In the genomic region with DNA sequence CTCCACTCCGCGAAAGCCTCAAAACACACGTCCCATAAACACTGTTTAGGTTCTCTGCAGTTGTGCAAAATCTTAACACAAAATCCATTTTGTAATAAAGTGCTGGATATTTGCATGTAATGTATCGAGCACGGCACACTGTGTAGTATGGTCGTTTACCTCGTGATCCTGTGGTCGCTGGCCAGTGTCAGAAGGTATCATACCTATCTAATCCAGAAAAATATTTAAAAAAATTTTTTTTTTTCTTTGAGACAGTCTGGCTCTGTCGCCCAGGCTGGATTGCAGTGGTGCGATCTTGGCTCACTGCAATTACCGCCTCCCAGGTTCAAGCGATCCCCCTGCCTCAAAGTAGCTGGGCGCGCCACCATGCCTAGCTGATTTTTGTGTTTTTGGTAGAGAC, we compare ENCODE assay signal across 9 cellular contexts. TPM values are rescaled to one million over a fixed set of nuclear protein-coding genes. Genes with fewer than 3 reads are reported as not detected.
DNase-seq lines count a peak whose midpoint lies in the region; ATAC-seq and TF ChIP-seq lines count a peak whose summit lies in the region.
"Had no signal": no experiment of that assay in that cellular context is flagged by ENCODE, and none has a peak within 500 bp of the region (broad histone marks: within the 10 kb centered on the region; RNA-seq: fewer than 3 reads in every experiment).

No MANE protein-coding gene starts in this region.

- H3K9me3 ChIP-seq in AG04450 (ENCODE audit: control insufficient read depth, insufficient read depth, low read length) = peaks cover 4% of the 10 kb centered on the region; the same call in 1 of the 2 replicates
- no peaks in the 10 kb centered on the region for H3K9me3 ChIP-seq in KOPT-K1 (ENCODE audit: insufficient read depth, low read length, poor library complexity, severe bottlenecking)
- no peaks in the 10 kb centered on the region for H3K9me3 ChIP-seq in naive thymus-derived CD4-positive, alpha-beta T cell (ENCODE audit: control insufficient read depth in 2 of 3, low read length in 3 of 3)

- H3K9me3 Mint-ChIP-seq in naive thymus-derived CD4-positive, alpha-beta T cell = peaks cover 0 to 3% (median 0%) of the 10 kb centered on the region in 11 donors

- H3K4me1 ChIP-seq in naive thymus-derived CD4-positive, alpha-beta T cell (ENCODE audit: control insufficient read depth in 2 of 2, insufficient read depth in 2 of 2, low read length in 2 of 2) = peaks cover 16 to 20% of the 10 kb centered on the region in 2 donors

- peaks cover 59% of the 10 kb centered on the region for H3K36me3 ChIP-seq in KOPT-K1 (ENCODE audit: insufficient read depth, low read length)
- H3K36me3 ChIP-seq in naive thymus-derived CD4-positive, alpha-beta T cell (ENCODE audit: control insufficient read depth in 2 of 3, insufficient read depth in 3 of 3, low read length in 3 of 3) = peaks cover 8 to 52% (median 11%) of the 10 kb centered on the region in 3 experiments

- peaks cover 8 to 16% (median 10%) of the 10 kb centered on the region in 5 donors for H3K27me3 Mint-ChIP-seq in naive thymus-derived CD4-positive, alpha-beta T cell

- DNase-seq in AG04450 (ENCODE audit: low read depth, low spot score) = no peak
- DNase-seq in coronary artery (ENCODE audit: low spot score) = no peak
- no peak for DNase-seq in naive thymus-derived CD4-positive, alpha-beta T cell
- no peak for DNase-seq in ACHN
- no peak for DNase-seq in activated gamma-delta T cell treated with Interleukin-2 at 50 U/mL for 16 hours
- DNase-seq in ureter (ENCODE audit: low spot score) = no peak
- DNase-seq in GM10266 (ENCODE audit: extremely low spot score) = no peak
- DNase-seq: NCI-H446 treated with DMSO at 0.1 percent for 48 hours had no signal

- H3K4me3 ChIP-seq in AG04450 (ENCODE audit: low read depth, low read length) (peak overlapping the region; percentile 96), coronary artery (peak overlapping the region; percentile 74)
- H3K4me3 ChIP-seq in naive thymus-derived CD4-positive, alpha-beta T cell (ENCODE audit: low read length) = peak overlapping the region; percentile 89

- peaks cover 26 to 49% (median 40%) of the 10 kb centered on the region in 7 donors for H3K4me1 Mint-ChIP-seq in naive thymus-derived CD4-positive, alpha-beta T cell

- peak overlapping the region; percentile 81 to 98 (median 96) for H3K27ac Mint-ChIP-seq in naive thymus-derived CD4-positive, alpha-beta T cell

- peaks cover 9% of the 10 kb centered on the region for H3K27me3 ChIP-seq in AG04450 (ENCODE audit: control insufficient read depth, insufficient read depth, low read length)
- peaks cover 0 to 5% of the 10 kb centered on the region in 2 donors for H3K27me3 ChIP-seq in naive thymus-derived CD4-positive, alpha-beta T cell (ENCODE audit: control insufficient read depth in 2 of 2, insufficient read depth in 2 of 2, low read length in 2 of 2)

- ATAC-seq in naive thymus-derived CD4-positive, alpha-beta T cell = no peak

- H3K36me3 Mint-ChIP-seq in naive thymus-derived CD4-positive, alpha-beta T cell = peaks cover 5 to 17% (median 11%) of the 10 kb centered on the region in 5 donors

- in situ Hi-C loops in ACHN (cut with HindIII; ENCODE audit: low pct_ligation_motif_present, low pct_unique_long_range_greater_than_20kb, low sequenced_read_pairs) = no loop called here

- intact Hi-C loops in naive thymus-derived CD4-positive, alpha-beta T cell (cut with micrococcal nuclease) = loop anchor here (5.0 to 10.0 kb wide), 5 partner anchors 550 to 1477 kb away; a partner anchor contains a TSS

- TF ChIP-seq CTCF in AG04450 (IDR thresholded peaks at IDR 0.05; ENCODE audit: low read depth, low read length) (no peak), coronary artery (IDR thresholded peaks at IDR 0.05) (no peak), GM10266 (IDR thresholded peaks at IDR 0.05; ENCODE audit: control insufficient read depth, insufficient read depth, low read depth, missing control alignments) (no peak)

- peak overlapping the region; percentile 85 to 100 (median 98) for H3K4me3 Mint-ChIP-seq in naive thymus-derived CD4-positive, alpha-beta T cell

- no peak overlapping the region for H3K27ac ChIP-seq in AG04450 (ENCODE audit: low read depth, low read length)
- H3K27ac ChIP-seq in KOPT-K1 (ENCODE audit: low read depth, low read length, poor library complexity, severe bottlenecking) = peak overlapping the region; percentile 77
- peak overlapping the region; percentile 67 to 75 for H3K27ac ChIP-seq in coronary artery
- H3K27ac ChIP-seq in naive thymus-derived CD4-positive, alpha-beta T cell (ENCODE audit: low read depth, low read length) = peak overlapping the region; percentile 86

- CTCF ChIA-PET in AG04450 (lab: Charles Lee) = interaction anchor here (0.7 to 2.8 kb wide), 3 partner anchors 9 to 253 kb away, joined by 3 to 31 read pairs (median 4); a partner anchor contains a TSS
- CTCF ChIA-PET in naive thymus-derived CD4-positive, alpha-beta T cell (lab: Charles Lee) = no interaction called here

- POLR2A ChIA-PET in AG04450 (lab: Yijun Ruan, JAX) = interaction anchor here (0.6 to 2.5 kb wide), 2 partner anchors 8 to 842 kb away, joined by 4 to 18 read pairs; a partner anchor contains a TSS
- POLR2A ChIA-PET in naive thymus-derived CD4-positive, alpha-beta T cell (lab: Charles Lee) = interaction anchor here (0.6 to 2.9 kb wide), 4 partner anchors 8 to 542 kb away, joined by 3 to 17 read pairs (median 4); a partner anchor contains a TSS

RNA-seq across cellular contexts. Expression of a gene that starts 1.0 kb away (rescaled TPM):
- polyA plus RNA-seq in AG04450 (2011; rRNA removed) = 2,243 and 2,383 TPM in 2 replicates
- 715 and 775 TPM in 2 replicates for polyA minus RNA-seq in AG04450 (2011; rRNA and poly(A)+ RNA removed)
- total RNA-seq in naive thymus-derived CD4-positive, alpha-beta T cell = 1,000 to 10,000 TPM; 1,097 to 2,553 (median 2,002) TPM
- 1,000 to 10,000 TPM; 1,479 to 2,523 TPM for polyA plus RNA-seq in naive thymus-derived CD4-positive, alpha-beta T cell
- 1,081 TPM for total RNA-seq in ureter

RNA-seq across cellular contexts. Expression of a gene that starts 8.9 kb away (rescaled TPM):
- 3.1 and 4.3 TPM in 2 replicates for polyA plus RNA-seq in AG04450 (2011; rRNA removed)
- polyA minus RNA-seq in AG04450 (2011; rRNA and poly(A)+ RNA removed) = 7.1 and 7.6 TPM in 2 replicates
- 10 to 100 TPM in 2 of 5 experiments, 1 to 10 TPM in 3; 5.5 to 15.8 (median 9.9) TPM for total RNA-seq in naive thymus-derived CD4-positive, alpha-beta T cell
- polyA plus RNA-seq in naive thymus-derived CD4-positive, alpha-beta T cell = 1 to 10 TPM; 1.9 to 2.0 TPM
- 8.2 TPM for total RNA-seq in ureter
